Comparison of ENCODE assay signal across 1 cellular context in genomic region chr3:13650210-13651056, GRCh38.
A peak's percentile ranks its signal among the peaks of the same experiment; 100 is the strongest.
TF ChIP-seq lines count a peak whose summit lies in the region.

No MANE protein-coding gene starts in this region.

TF ChIP-seq in HEK293, 187 proteins besides CTCF, POLR2A, EP300 and RAD21 (continued from another document and continues in another):
- TF ChIP-seq, protein P1, sequence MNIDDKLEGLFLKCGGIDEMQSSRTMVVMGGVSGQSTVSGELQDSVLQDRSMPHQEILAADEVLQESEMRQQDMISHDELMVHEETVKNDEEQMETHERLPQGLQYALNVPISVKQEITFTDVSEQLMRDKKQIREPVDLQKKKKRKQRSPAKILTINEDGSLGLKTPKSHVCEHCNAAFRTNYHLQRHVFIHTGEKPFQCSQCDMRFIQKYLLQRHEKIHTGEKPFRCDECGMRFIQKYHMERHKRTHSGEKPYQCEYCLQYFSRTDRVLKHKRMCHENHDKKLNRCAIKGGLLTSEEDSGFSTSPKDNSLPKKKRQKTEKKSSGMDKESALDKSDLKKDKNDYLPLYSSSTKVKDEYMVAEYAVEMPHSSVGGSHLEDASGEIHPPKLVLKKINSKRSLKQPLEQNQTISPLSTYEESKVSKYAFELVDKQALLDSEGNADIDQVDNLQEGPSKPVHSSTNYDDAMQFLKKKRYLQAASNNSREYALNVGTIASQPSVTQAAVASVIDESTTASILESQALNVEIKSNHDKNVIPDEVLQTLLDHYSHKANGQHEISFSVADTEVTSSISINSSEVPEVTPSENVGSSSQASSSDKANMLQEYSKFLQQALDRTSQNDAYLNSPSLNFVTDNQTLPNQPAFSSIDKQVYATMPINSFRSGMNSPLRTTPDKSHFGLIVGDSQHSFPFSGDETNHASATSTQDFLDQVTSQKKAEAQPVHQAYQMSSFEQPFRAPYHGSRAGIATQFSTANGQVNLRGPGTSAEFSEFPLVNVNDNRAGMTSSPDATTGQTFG (tag by site-specific recombination; IDR thresholded peaks at IDR 0.05; ENCODE audit: borderline replicate concordance): no peak
- no peak for TF ChIP-seq ZNF174 (tag by site-specific recombination; IDR thresholded peaks at IDR 0.05)
- TF ChIP-seq, protein P2, sequence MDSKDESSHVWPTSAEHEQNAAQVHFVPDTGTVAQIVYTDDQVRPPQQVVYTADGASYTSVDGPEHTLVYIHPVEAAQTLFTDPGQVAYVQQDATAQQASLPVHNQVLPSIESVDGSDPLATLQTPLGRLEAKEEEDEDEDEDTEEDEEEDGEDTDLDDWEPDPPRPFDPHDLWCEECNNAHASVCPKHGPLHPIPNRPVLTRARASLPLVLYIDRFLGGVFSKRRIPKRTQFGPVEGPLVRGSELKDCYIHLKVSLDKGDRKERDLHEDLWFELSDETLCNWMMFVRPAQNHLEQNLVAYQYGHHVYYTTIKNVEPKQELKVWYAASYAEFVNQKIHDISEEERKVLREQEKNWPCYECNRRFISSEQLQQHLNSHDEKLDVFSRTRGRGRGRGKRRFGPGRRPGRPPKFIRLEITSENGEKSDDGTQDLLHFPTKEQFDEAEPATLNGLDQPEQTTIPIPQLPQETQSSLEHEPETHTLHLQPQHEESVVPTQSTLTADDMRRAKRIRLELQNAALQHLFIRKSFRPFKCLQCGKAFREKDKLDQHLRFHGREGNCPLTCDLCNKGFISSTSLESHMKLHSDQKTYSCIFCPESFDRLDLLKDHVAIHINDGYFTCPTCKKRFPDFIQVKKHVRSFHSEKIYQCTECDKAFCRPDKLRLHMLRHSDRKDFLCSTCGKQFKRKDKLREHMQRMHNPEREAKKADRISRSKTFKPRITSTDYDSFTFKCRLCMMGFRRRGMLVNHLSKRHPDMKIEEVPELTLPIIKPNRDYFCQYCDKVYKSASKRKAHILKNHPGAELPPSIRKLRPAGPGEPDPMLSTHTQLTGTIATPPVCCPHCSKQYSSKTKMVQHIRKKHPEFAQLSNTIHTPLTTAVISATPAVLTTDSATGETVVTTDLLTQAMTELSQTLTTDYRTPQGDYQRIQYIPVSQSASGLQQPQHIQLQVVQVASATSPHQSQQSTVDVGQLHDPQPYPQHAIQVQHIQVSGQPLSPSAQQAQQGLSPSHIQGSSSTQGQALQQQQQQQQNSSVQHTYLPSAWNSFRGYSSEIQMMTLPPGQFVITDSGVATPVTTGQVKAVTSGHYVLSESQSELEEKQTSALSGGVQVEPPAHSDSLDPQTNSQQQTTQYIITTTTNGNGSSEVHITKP (tag by site-specific recombination; IDR thresholded peaks at IDR 0.05): peak; percentile 55; the same call in 1 of the 2 replicates
- no peak for TF ChIP-seq HOXA7 (CRISPR knock-in tag; IDR thresholded peaks at IDR 0.05; ENCODE audit: borderline replicate concordance)
- 0 out of 2 replicates have a peak, but pooled peaks have one; percentile 21 for TF ChIP-seq SCRT2 (tag by site-specific recombination; IDR thresholded peaks at IDR 0.05)
- TF ChIP-seq, protein P3, sequence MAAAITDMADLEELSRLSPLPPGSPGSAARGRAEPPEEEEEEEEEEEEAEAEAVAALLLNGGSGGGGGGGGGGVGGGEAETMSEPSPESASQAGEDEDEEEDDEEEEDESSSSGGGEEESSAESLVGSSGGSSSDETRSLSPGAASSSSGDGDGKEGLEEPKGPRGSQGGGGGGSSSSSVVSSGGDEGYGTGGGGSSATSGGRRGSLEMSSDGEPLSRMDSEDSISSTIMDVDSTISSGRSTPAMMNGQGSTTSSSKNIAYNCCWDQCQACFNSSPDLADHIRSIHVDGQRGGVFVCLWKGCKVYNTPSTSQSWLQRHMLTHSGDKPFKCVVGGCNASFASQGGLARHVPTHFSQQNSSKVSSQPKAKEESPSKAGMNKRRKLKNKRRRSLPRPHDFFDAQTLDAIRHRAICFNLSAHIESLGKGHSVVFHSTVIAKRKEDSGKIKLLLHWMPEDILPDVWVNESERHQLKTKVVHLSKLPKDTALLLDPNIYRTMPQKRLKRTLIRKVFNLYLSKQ (tag by site-specific recombination; IDR thresholded peaks at IDR 0.05; ENCODE audit: borderline replicate concordance): no peak
- TF ChIP-seq ZNF514 (tag by site-specific recombination; IDR thresholded peaks at IDR 0.05): no peak
- TF ChIP-seq KLF8 (tag by site-specific recombination; IDR thresholded peaks at IDR 0.05): no peak
- no peak for TF ChIP-seq ZNF133 (tag by site-specific recombination; IDR thresholded peaks at IDR 0.05)
- TF ChIP-seq ZBTB8A (tag by site-specific recombination; IDR thresholded peaks at IDR 0.05): peak; percentile 49
- TF ChIP-seq ZNF664 (tag by site-specific recombination; IDR thresholded peaks at IDR 0.05): no peak
- TF ChIP-seq TSHZ1 (tag by site-specific recombination; IDR thresholded peaks at IDR 0.05; ENCODE audit: borderline replicate concordance): no peak
- TF ChIP-seq REST (tag by site-specific recombination; IDR thresholded peaks at IDR 0.05): peak; percentile 85
- TF ChIP-seq ZNF433 (tag by site-specific recombination; IDR thresholded peaks at IDR 0.05; ENCODE audit: low read depth): no peak
- TF ChIP-seq ZNF596 (tag by site-specific recombination; IDR thresholded peaks at IDR 0.05): no peak
- TF ChIP-seq OVOL3 (tag by site-specific recombination; IDR thresholded peaks at IDR 0.05): no peak
- TF ChIP-seq ZEB2 (tag by site-specific recombination; IDR thresholded peaks at IDR 0.05): peak; percentile 68
- TF ChIP-seq, protein P4, sequence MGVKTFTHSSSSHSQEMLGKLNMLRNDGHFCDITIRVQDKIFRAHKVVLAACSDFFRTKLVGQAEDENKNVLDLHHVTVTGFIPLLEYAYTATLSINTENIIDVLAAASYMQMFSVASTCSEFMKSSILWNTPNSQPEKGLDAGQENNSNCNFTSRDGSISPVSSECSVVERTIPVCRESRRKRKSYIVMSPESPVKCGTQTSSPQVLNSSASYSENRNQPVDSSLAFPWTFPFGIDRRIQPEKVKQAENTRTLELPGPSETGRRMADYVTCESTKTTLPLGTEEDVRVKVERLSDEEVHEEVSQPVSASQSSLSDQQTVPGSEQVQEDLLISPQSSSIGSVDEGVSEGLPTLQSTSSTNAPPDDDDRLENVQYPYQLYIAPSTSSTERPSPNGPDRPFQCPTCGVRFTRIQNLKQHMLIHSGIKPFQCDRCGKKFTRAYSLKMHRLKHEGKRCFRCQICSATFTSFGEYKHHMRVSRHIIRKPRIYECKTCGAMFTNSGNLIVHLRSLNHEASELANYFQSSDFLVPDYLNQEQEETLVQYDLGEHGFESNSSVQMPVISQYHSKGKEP (tag by site-specific recombination; IDR thresholded peaks at IDR 0.05): no peak
- TF ChIP-seq ZNF571 (tag by site-specific recombination; IDR thresholded peaks at IDR 0.05): no peak
- TF ChIP-seq ZSCAN16 (tag by site-specific recombination; IDR thresholded peaks at IDR 0.05): peak; percentile 95
- TF ChIP-seq ZNF701 (tag by site-specific recombination; IDR thresholded peaks at IDR 0.05): no peak
- no peak for TF ChIP-seq KLF7 (tag by site-specific recombination; IDR thresholded peaks at IDR 0.05; ENCODE audit: borderline replicate concordance)
- peak; percentile 11; the same call in 1 of the 2 replicates for TF ChIP-seq ZNF76 (tag by site-specific recombination; IDR thresholded peaks at IDR 0.05; ENCODE audit: borderline replicate concordance, low read depth)
- no peak for TF ChIP-seq ZNF544 (tag by site-specific recombination; IDR thresholded peaks at IDR 0.05)
- TF ChIP-seq ZNF19 (tag by site-specific recombination; IDR thresholded peaks at IDR 0.05; ENCODE audit: low read depth): no peak
- no peak for TF ChIP-seq ZNF132 (tag by site-specific recombination; IDR thresholded peaks at IDR 0.05; ENCODE audit: borderline replicate concordance)
- TF ChIP-seq ZNF121 (tag by site-specific recombination; IDR thresholded peaks at IDR 0.05): no peak; the same call in 1 of the 2 replicates
- no peak for TF ChIP-seq ZNF521 (tag by site-specific recombination; IDR thresholded peaks at IDR 0.05)
- peak; percentile 59 for TF ChIP-seq ZNF654 (tag by site-specific recombination; IDR thresholded peaks at IDR 0.05; ENCODE audit: low read depth)
- TF ChIP-seq PRDM6 (tag by site-specific recombination; IDR thresholded peaks at IDR 0.05): no peak
- TF ChIP-seq ZNF830 (tag by site-specific recombination; IDR thresholded peaks at IDR 0.05; ENCODE audit: low read depth): no peak
- no peak for TF ChIP-seq SCRT1 (tag by site-specific recombination; IDR thresholded peaks at IDR 0.05; ENCODE audit: borderline replicate concordance)
- no peak for TF ChIP-seq ZNF140 (tag by site-specific recombination; IDR thresholded peaks at IDR 0.05)
- TF ChIP-seq, protein P5, sequence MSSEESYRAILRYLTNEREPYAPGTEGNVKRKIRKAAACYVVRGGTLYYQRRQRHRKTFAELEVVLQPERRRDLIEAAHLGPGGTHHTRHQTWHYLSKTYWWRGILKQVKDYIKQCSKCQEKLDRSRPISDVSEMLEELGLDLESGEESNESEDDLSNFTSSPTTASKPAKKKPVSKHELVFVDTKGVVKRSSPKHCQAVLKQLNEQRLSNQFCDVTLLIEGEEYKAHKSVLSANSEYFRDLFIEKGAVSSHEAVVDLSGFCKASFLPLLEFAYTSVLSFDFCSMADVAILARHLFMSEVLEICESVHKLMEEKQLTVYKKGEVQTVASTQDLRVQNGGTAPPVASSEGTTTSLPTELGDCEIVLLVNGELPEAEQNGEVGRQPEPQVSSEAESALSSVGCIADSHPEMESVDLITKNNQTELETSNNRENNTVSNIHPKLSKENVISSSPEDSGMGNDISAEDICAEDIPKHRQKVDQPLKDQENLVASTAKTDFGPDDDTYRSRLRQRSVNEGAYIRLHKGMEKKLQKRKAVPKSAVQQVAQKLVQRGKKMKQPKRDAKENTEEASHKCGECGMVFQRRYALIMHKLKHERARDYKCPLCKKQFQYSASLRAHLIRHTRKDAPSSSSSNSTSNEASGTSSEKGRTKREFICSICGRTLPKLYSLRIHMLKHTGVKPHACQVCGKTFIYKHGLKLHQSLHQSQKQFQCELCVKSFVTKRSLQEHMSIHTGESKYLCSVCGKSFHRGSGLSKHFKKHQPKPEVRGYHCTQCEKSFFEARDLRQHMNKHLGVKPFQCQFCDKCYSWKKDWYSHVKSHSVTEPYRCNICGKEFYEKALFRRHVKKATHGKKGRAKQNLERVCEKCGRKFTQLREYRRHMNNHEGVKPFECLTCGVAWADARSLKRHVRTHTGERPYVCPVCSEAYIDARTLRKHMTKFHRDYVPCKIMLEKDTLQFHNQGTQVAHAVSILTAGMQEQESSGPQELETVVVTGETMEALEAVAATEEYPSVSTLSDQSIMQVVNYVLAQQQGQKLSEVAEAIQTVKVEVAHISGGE (tag by site-specific recombination; conservative IDR thresholded peaks at IDR 0.05; ENCODE audit: low read depth): peak; percentile 70
- no peak for TF ChIP-seq TCF7L2 (IDR thresholded peaks at IDR 0.05; ENCODE audit: borderline replicate concordance, low read depth, low read length)
- TF ChIP-seq ZNF112 (tag by site-specific recombination; IDR thresholded peaks at IDR 0.05): no peak
- no peak for TF ChIP-seq ZNF175 (tag by site-specific recombination; IDR thresholded peaks at IDR 0.05)
- TF ChIP-seq ZNF169 (tag by site-specific recombination; IDR thresholded peaks at IDR 0.05): no peak
- no peak for TF ChIP-seq ZNF791 (tag by site-specific recombination; IDR thresholded peaks at IDR 0.05)
